In the genomic region with DNA sequence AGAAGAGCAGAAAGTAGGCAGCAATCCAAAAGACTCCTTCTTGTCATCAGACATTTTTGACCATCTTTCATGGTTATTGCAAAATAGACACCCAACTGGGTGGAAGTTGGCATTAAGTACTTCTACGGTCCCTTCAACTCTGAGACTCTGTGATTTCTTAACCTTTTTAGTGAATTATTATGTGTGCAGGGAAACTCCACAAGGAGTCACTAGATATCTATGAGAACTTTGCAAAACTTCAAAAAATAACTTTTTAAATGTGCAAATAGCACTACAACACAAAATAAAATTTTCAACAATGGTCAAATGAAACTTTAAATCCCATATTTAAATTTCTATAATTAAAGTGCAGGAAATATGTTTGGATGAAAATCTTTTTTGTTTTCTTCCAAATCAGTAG, we compare ENCODE assay signal across 28 cellular contexts.
DNase-seq lines count a peak whose midpoint lies in the region; ATAC-seq, FAIRE-seq and TF ChIP-seq lines count a peak whose summit lies in the region.
"Had no signal": no experiment of that assay in that cellular context is flagged by ENCODE, and none has a peak within 500 bp of the region (broad histone marks: within the 10 kb centered on the region; RNA-seq: fewer than 3 reads in every experiment).

No MANE protein-coding gene starts in this region.

- H3K4me2 ChIP-seq in GM23248 (ENCODE audit: unreplicated experiment), result no peak overlapping the region
- H3K4me2 ChIP-seq in GM12878 (ENCODE audit: control insufficient read depth, insufficient read depth), result no peak overlapping the region

- RAD21 ChIA-PET in GM12878 (lab: Charles Lee; ENCODE audit: unreplicated experiment), result no interaction called here

- TF ChIP-seq POLR2A in GM12878 (IDR thresholded peaks at IDR 0.05; ENCODE audit: low read depth, low read length), result no peak

- no peak overlapping the region for H3K27ac ChIP-seq in GM23248
- H3K27ac ChIP-seq in GM12878 (ENCODE audit: control insufficient read depth, insufficient read depth), result no peak overlapping the region
- no peak overlapping the region for H3K27ac ChIP-seq in foreskin keratinocyte
- H3K27ac ChIP-seq: ascending aorta, SK-N-MC, upper lobe of right lung had no signal

- in situ Hi-C loops in GM23248 (cut with MboI), result no loop called here
- in situ Hi-C loops in GM12878 (cut with MboI), result no loop called here

- H3K4me3 ChIP-seq in AG09309 (ENCODE audit: control insufficient read depth, low read depth, low read length) (no peak overlapping the region), GM23248 (no peak overlapping the region), GM12878 (no peak overlapping the region)
- H3K4me3 ChIP-seq: ascending aorta, SK-N-MC, upper lobe of right lung had no signal

- no peak for TF ChIP-seq EP300 in GM12878 (IDR thresholded peaks at IDR 0.05; ENCODE audit: borderline replicate concordance in 1 of 2, control insufficient read depth in 1 of 2, low read depth in 2 of 2, low read length in 2 of 2)

- no peaks in the 10 kb centered on the region for H3K36me3 ChIP-seq in GM23248 (ENCODE audit: low read depth)
- H3K36me3 ChIP-seq in GM12878 (ENCODE audit: control insufficient read depth in 2 of 2, insufficient read depth in 2 of 2, low read length in 1 of 2), result no peaks in the 10 kb centered on the region
- H3K36me3 ChIP-seq: ascending aorta, upper lobe of right lung had no signal

- 0 out of 2 replicates have a peak, but pooled peaks have one; percentile 9 for TF ChIP-seq RAD21 in GM12878 (IDR thresholded peaks at IDR 0.05; ENCODE audit: insufficient read depth, low read depth, low read length)

- H3K4me1 ChIP-seq in GM23248 (ENCODE audit: insufficient read depth) (peaks cover 8% of the 10 kb centered on the region; the same call in 1 of the 2 replicates), GM12878 (ENCODE audit: control insufficient read depth, insufficient read depth, low read length) (no peaks in the 10 kb centered on the region), foreskin keratinocyte (no peaks in the 10 kb centered on the region)
- H3K4me1 ChIP-seq: ascending aorta, upper lobe of right lung had no signal

- TF ChIP-seq CTCF in AG09309 (IDR thresholded peaks at IDR 0.05; ENCODE audit: control insufficient read depth, insufficient read depth, low read depth, low read length, missing control alignments) (peak; percentile 15), GM12878 (IDR thresholded peaks at IDR 0.05 in 2 of 3, conservative IDR thresholded peaks at IDR 0.05 in 1 of 3; ENCODE audit: control insufficient read depth in 2 of 3, extremely low read depth in 1 of 3, insufficient read depth in 1 of 3, low read depth in 3 of 3, low read length in 3 of 3) (no peak), foreskin keratinocyte (conservative IDR thresholded peaks at IDR 0.05) (peak; percentile 63)

- ATAC-seq in GM12878 (no peak), foreskin keratinocyte (no peak), HG02588 (IDR thresholded peaks at IDR 0.05; ENCODE audit: unreplicated experiment) (no peak)
- ATAC-seq: activated CD8-positive, alpha-beta memory T cell treated with anti-CD3 and anti-CD28 coated beads, Interleukin-2, amount 10 ng/mL, durations not matched to agents 7 days and 5 days; activated T-cell treated with anti-CD3 and anti-CD28 coated beads, Interleukin-2, amount 50 U/mL, for 4 hours; CD8-positive, alpha-beta T cell; left colon; stimulated activated naive CD8-positive, alpha-beta T cell treated with anti-CD3 and anti-CD28 coated beads, Interleukin-15, Interleukin-2, amounts not matched to agents 100 U/mL and 50 U/mL, for 24 hours; upper lobe of right lung had no signal

- 0 out of 2 replicates have a peak overlapping the region, but pooled peaks have one; percentile 55 for H2AFZ ChIP-seq in GM23248
- no peak overlapping the region for H2AFZ ChIP-seq in GM12878 (ENCODE audit: control insufficient read depth, low read depth, low read length)

- H3K27me3 ChIP-seq in GM23248 (replicated peaks; ENCODE audit: insufficient read depth) (no peaks in the 10 kb centered on the region), GM12878 (replicated peaks in 1 of 2; ENCODE audit: control insufficient read depth in 2 of 2, insufficient read depth in 2 of 2, low read length in 1 of 2) (no peaks in the 10 kb centered on the region), foreskin keratinocyte (no peaks in the 10 kb centered on the region)
- H3K27me3 ChIP-seq: ascending aorta, upper lobe of right lung had no signal

- CTCF ChIA-PET in GM12878 (lab: Yijun Ruan, JAX), result no interaction called here

- intact Hi-C loops in GM12878 (cut with micrococcal nuclease; ENCODE audit: unreplicated experiment), result no loop called here

- no peaks in the 10 kb centered on the region for H3F3A ChIP-seq in GM23248 (ENCODE audit: insufficient read depth)

- SMC1A ChIA-PET in GM12878 (lab: Charles Lee; ENCODE audit: uncharacterized antibody, unreplicated experiment), result no interaction called here

- H3K9ac ChIP-seq in GM23248 (no peak overlapping the region), GM12878 (ENCODE audit: control insufficient read depth, insufficient read depth, low read length) (no peak overlapping the region)

- no peaks in the 10 kb centered on the region for H3K9me3 ChIP-seq in GM23248 (ENCODE audit: low read depth)
- no peaks in the 10 kb centered on the region for H3K9me3 ChIP-seq in GM12878 (replicated peaks; ENCODE audit: control insufficient read depth, insufficient read depth, low read length)
- H3K9me3 ChIP-seq: ascending aorta, upper lobe of right lung had no signal

- POLR2A ChIA-PET in GM12878 (lab: Charles Lee), result no interaction called here

- WGBS in GM23248 (ENCODE audit: low coverage in 1 of 2, low lambda C conversion rate in 2 of 2, missing lambda C conversion rate in 2 of 2), 2 experiments, result 19 to 21% methylated on average over 1 of the region's 1 CpG
- 33% methylated on average over 1 of the region's 1 CpG for WGBS in GM12878 (ENCODE audit: insufficient coverage, insufficient replicate concordance, low lambda C conversion rate, missing lambda C conversion rate)

- H3K79me2 ChIP-seq in GM23248 (ENCODE audit: insufficient read depth) (no peaks in the 10 kb centered on the region), GM12878 (ENCODE audit: control insufficient read depth, insufficient read depth, low read length) (no peaks in the 10 kb centered on the region)

- no peak for DNase-seq in AG09309 (ENCODE audit: low read depth)
- DNase-seq in GM23248, result peak; percentile 48
- DNase-seq in GM12878 (ENCODE audit: low read depth, low spot score), result no peak
- DNase-seq in foreskin keratinocyte, result no peak
- DNase-seq in activated CD4-positive, CD25-positive, alpha-beta regulatory T cell (lab: John Stamatoyannopoulos, UW), result no peak
- no peak for DNase-seq in NK-92 treated with Interleukin-12 subunit alpha and Interleukin-12 subunit beta, amount 100 ng/mL, for 24 hours (lab: John Stamatoyannopoulos, UW)
- no peak for DNase-seq in H4 (ENCODE audit: low spot score)
- DNase-seq: activated CD4-positive, alpha-beta T cell treated with anti-CD3 and anti-CD28 coated beads, Interleukin-2, amount 50 U/mL, for 4 hours; activated CD8-positive, alpha-beta memory T cell treated with anti-CD3 and anti-CD28 coated beads, Interleukin-2, amount 10 ng/mL, durations not matched to agents 7 days and 5 days; activated gamma-delta T cell treated with Interleukin-2 at 50 U/mL for 16 hours; activated naive CD8-positive, alpha-beta T cell treated with anti-CD3 and anti-CD28 coated beads, Interleukin-2, amount 10 ng/mL, durations not matched to agents 7 days and 5 days; activated T-cell treated with anti-CD3 and anti-CD28 coated beads, Interleukin-2, amount 50 U/mL, for 4 hours; CD8-positive, alpha-beta T cell; cerebellar nuclear complex; left colon; NCI-H1092; NCI-H1694; NCI-H446 treated with DMSO at 0.1 percent for 48 hours; nephron progenitor cell; RPMI8226; stimulated activated CD4-positive, alpha-beta T cell treated with anti-CD3 and anti-CD28 coated beads, Interleukin-1b, Interleukin-23, amount 100 ng/mL, for 48 hours; stimulated activated naive CD8-positive, alpha-beta T cell treated with anti-CD3 and anti-CD28 coated beads, Interleukin-15, Interleukin-2, amounts not matched to agents 100 U/mL and 50 U/mL, for 24 hours; upper lobe of right lung had no signal

- no TSS peak for BruUV-seq in GM12878 (replicated peaks; lab: Mats Ljungman, UMichigan)

- H4K20me1 ChIP-seq in GM23248 (ENCODE audit: insufficient read depth) (no peaks in the 10 kb centered on the region), GM12878 (ENCODE audit: control insufficient read depth, insufficient read depth) (no peaks in the 10 kb centered on the region)

- no peaks in the 10 kb centered on the region for H3K9me2 ChIP-seq in GM23248 (ENCODE audit: insufficient read depth)

- FAIRE-seq in GM12878 (lab: Jason Lieb, UNC), result no peak
- FAIRE-seq: GM18507, H54 had no signal

TF ChIP-seq in GM12878, 131 proteins besides CTCF, POLR2A, EP300 and RAD21:
- TF ChIP-seq, protein P1, sequence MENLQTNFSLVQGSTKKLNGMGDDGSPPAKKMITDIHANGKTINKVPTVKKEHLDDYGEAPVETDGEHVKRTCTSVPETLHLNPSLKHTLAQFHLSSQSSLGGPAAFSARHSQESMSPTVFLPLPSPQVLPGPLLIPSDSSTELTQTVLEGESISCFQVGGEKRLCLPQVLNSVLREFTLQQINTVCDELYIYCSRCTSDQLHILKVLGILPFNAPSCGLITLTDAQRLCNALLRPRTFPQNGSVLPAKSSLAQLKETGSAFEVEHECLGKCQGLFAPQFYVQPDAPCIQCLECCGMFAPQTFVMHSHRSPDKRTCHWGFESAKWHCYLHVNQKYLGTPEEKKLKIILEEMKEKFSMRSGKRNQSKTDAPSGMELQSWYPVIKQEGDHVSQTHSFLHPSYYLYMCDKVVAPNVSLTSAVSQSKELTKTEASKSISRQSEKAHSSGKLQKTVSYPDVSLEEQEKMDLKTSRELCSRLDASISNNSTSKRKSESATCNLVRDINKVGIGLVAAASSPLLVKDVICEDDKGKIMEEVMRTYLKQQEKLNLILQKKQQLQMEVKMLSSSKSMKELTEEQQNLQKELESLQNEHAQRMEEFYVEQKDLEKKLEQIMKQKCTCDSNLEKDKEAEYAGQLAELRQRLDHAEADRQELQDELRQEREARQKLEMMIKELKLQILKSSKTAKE (IDR thresholded peaks at IDR 0.05; ENCODE audit: low read depth, poor library complexity, severe bottlenecking), result no peak
- no peak for TF ChIP-seq SIX5 (IDR thresholded peaks at IDR 0.05; ENCODE audit: low read depth, low read length, severe bottlenecking)
- no peak for TF ChIP-seq NFXL1 (IDR thresholded peaks at IDR 0.05; ENCODE audit: borderline replicate concordance)
- TF ChIP-seq SPI1 (IDR thresholded peaks at IDR 0.05; ENCODE audit: borderline replicate concordance, insufficient read depth, low read depth, low read length), result no peak
- no peak for TF ChIP-seq RCOR1 (conservative IDR thresholded peaks at IDR 0.05; ENCODE audit: low read depth, low read length)
- TF ChIP-seq BCL11A (IDR thresholded peaks at IDR 0.05; ENCODE audit: low read depth, low read length), result no peak
- TF ChIP-seq SMAD5 (IDR thresholded peaks at IDR 0.05; ENCODE audit: low read depth), result no peak
- no peak for TF ChIP-seq NR2F1 (conservative IDR thresholded peaks at IDR 0.05)
- TF ChIP-seq RUNX3 (IDR thresholded peaks at IDR 0.05; ENCODE audit: low read length), result no peak
- TF ChIP-seq MYB (IDR thresholded peaks at IDR 0.05; ENCODE audit: borderline replicate concordance, low read depth, low read length), result no peak

Comparison
In these comparisons a context has a peak if more than half of its experiments do, and no peak if none do; other contexts are left out.
1. CTCF ChIP-seq: peak in AG09309 (single experiment) and foreskin keratinocyte (single experiment); none in GM12878 (0 of 3).